In genomic region chr19:1478934-1479707, GRCh38 we compare ENCODE assay signal across 1 cellular context.
TF ChIP-seq lines count a peak whose summit lies in the region.

Gene C19orf25, minus strand, starts transcription at chr19:1479215. Its CDS starts 312 bp downstream, at chr19:1478903.

TF ChIP-seq in HepG2, 621 proteins besides CTCF, POLR2A, EP300 and RAD21 (continued from another document and continues in another):
- TF ChIP-seq LRRFIP1 (CRISPR knock-in tag; conservative IDR thresholded peaks at IDR 0.05) (no peak), ZNF275 (CRISPR knock-in tag; IDR thresholded peaks at IDR 0.05; ENCODE audit: borderline replicate concordance) (peak; percentile 43; the same call in 1 of the 2 replicates), ZNF567 (CRISPR knock-in tag; IDR thresholded peaks at IDR 0.05; ENCODE audit: borderline replicate concordance) (no peak), NR2F1 (CRISPR knock-in tag; IDR thresholded peaks at IDR 0.05) (no peak), NFE2L1 (CRISPR knock-in tag; IDR thresholded peaks at IDR 0.05; ENCODE audit: borderline replicate concordance) (no peak), HINFP (CRISPR knock-in tag; IDR thresholded peaks at IDR 0.05; ENCODE audit: low read depth) (no peak), ZNF558 (CRISPR knock-in tag; IDR thresholded peaks at IDR 0.05; ENCODE audit: borderline replicate concordance) (peak; percentile 19; the same call in 1 of the 2 replicates), MIER3 (CRISPR knock-in tag; IDR thresholded peaks at IDR 0.05; ENCODE audit: borderline replicate concordance) (peak; percentile 70; the same call in 1 of the 2 replicates), KDM5A (IDR thresholded peaks at IDR 0.05; ENCODE audit: borderline replicate concordance, low read length) (peak; percentile 35; the same call in 1 of the 2 replicates), ZBTB42 (CRISPR knock-in tag; IDR thresholded peaks at IDR 0.05) (no peak), TRAFD1 (CRISPR knock-in tag; IDR thresholded peaks at IDR 0.05; ENCODE audit: borderline replicate concordance) (no peak), XRCC5 (optimal IDR thresholded peaks at IDR 0.05; ENCODE audit: low read length) (peak; percentile 69), NONO (IDR thresholded peaks at IDR 0.05) (no peak), NONO (CRISPR knock-in tag; conservative IDR thresholded peaks at IDR 0.05) (peak; percentile 42), ZNF746 (CRISPR knock-in tag; IDR thresholded peaks at IDR 0.05) (peak; percentile 40; the same call in 1 of the 2 replicates), REL (CRISPR knock-in tag; conservative IDR thresholded peaks at IDR 0.05) (peak; percentile 55; the same call in 1 of the 2 replicates), GRHL1 (CRISPR knock-in tag; conservative IDR thresholded peaks at IDR 0.05) (no peak), ZNF614 (CRISPR knock-in tag; IDR thresholded peaks at IDR 0.05; ENCODE audit: borderline replicate concordance) (no peak; the same call in 1 of the 2 replicates), UBTF (CRISPR knock-in tag; IDR thresholded peaks at IDR 0.05) (no peak; the same call in none of the 2 replicates), ZBTB40 (IDR thresholded peaks at IDR 0.05) (peak; percentile 50; the same call in 1 of the 2 replicates), ZBTB40 (CRISPR knock-in tag; IDR thresholded peaks at IDR 0.05) (no peak), ZFP37 (CRISPR knock-in tag; IDR thresholded peaks at IDR 0.05; ENCODE audit: borderline replicate concordance) (no peak), ZNF232 (CRISPR knock-in tag; IDR thresholded peaks at IDR 0.05; ENCODE audit: borderline replicate concordance) (no peak), RBM22 (optimal IDR thresholded peaks at IDR 0.05; ENCODE audit: low read length) (no peak), ZNF362 (CRISPR knock-in tag; IDR thresholded peaks at IDR 0.05; ENCODE audit: borderline replicate concordance) (no peak), ZNF496 (CRISPR knock-in tag; IDR thresholded peaks at IDR 0.05; ENCODE audit: insufficient replicate concordance) (no peak), NFIB (CRISPR knock-in tag; IDR thresholded peaks at IDR 0.05; ENCODE audit: borderline replicate concordance) (no peak), ZNF850 (CRISPR knock-in tag; conservative IDR thresholded peaks at IDR 0.05) (0 out of 2 replicates have a peak, but pooled peaks have one; percentile 74), ZNF782 (CRISPR knock-in tag; IDR thresholded peaks at IDR 0.05; ENCODE audit: borderline replicate concordance) (no peak), ZNF34 (CRISPR knock-in tag; IDR thresholded peaks at IDR 0.05; ENCODE audit: borderline replicate concordance) (no peak), IRF2 (CRISPR knock-in tag; IDR thresholded peaks at IDR 0.05) (peak; percentile 55; the same call in 1 of the 2 replicates), ZNF704 (CRISPR knock-in tag; IDR thresholded peaks at IDR 0.05; ENCODE audit: borderline replicate concordance) (no peak), ZNF260 (CRISPR knock-in tag; IDR thresholded peaks at IDR 0.05; ENCODE audit: borderline replicate concordance, low read depth) (no peak), ZFP36L2 (CRISPR knock-in tag; IDR thresholded peaks at IDR 0.05) (no peak)
